Comparison of ENCODE assay signal across 15 cellular contexts in genomic region chr18:27797484-27797883, GRCh38.
DNase-seq lines count a peak whose midpoint lies in the region; ATAC-seq and TF ChIP-seq lines count a peak whose summit lies in the region.
"Had no signal": no experiment of that assay in that cellular context is flagged by ENCODE, and none has a peak within 500 bp of the region (broad histone marks: within the 10 kb centered on the region; RNA-seq: fewer than 3 reads in every experiment).

No MANE protein-coding gene starts in this region.

- H3K79me2 ChIP-seq in MM.1S (ENCODE audit: low read length) (no peaks in the 10 kb centered on the region), neural progenitor cell (ENCODE audit: low read depth) (no peaks in the 10 kb centered on the region)

- H3K9me3 ChIP-seq in MM.1S (replicated peaks; ENCODE audit: insufficient read depth, low read length), result no peaks in the 10 kb centered on the region
- no peaks in the 10 kb centered on the region for H3K9me3 ChIP-seq in neural progenitor cell (ENCODE audit: low read depth)

- no peaks in the 10 kb centered on the region for H3K9me2 ChIP-seq in MM.1S (replicated peaks; ENCODE audit: insufficient read depth, low read length)

- no peak overlapping the region for H3K9ac ChIP-seq in MM.1S (ENCODE audit: low read length)
- H3K9ac ChIP-seq in neural progenitor cell, result no peak overlapping the region

- H3K36me3 Mint-ChIP-seq in neural progenitor cell, result peaks cover 1% of the 10 kb centered on the region
- no peaks in the 10 kb centered on the region for H3K36me3 Mint-ChIP-seq in naive thymus-derived CD8-positive, alpha-beta T cell

- no peaks in the 10 kb centered on the region for H4K20me1 ChIP-seq in MM.1S (ENCODE audit: insufficient read depth, low read length)
- H4K20me1 ChIP-seq in neural progenitor cell (ENCODE audit: low read depth), result no peaks in the 10 kb centered on the region

- H3K4me3 Mint-ChIP-seq in neural progenitor cell, result no peak overlapping the region
- H3K4me3 Mint-ChIP-seq in naive thymus-derived CD8-positive, alpha-beta T cell, result no peak overlapping the region
- H3K4me3 Mint-ChIP-seq: B cell; CD4-positive, alpha-beta T cell had no signal

- no peaks in the 10 kb centered on the region for H3K27me3 Mint-ChIP-seq in neural progenitor cell (ENCODE audit: insufficient read depth, low read depth)
- H3K27me3 Mint-ChIP-seq in naive thymus-derived CD8-positive, alpha-beta T cell, result no peaks in the 10 kb centered on the region
- H3K27me3 Mint-ChIP-seq: B cell; CD4-positive, alpha-beta T cell had no signal

- DNase-seq in MM.1S, result peak; percentile 58
- DNase-seq in neural progenitor cell (ENCODE audit: low spot score), result no peak
- no peak for DNase-seq in activated CD4-positive, CD25-positive, alpha-beta regulatory T cell treated with anti-CD3 and anti-CD28 coated beads, Interleukin-2, amount 50 U/mL, for 72 hours
- DNase-seq in naive thymus-derived CD8-positive, alpha-beta T cell, result no peak
- no peak for DNase-seq in HT-29 (ENCODE audit: low spot score)
- DNase-seq: ACHN; CD4-positive, alpha-beta T cell; DMS79; NCI-H1092; NCI-H446; SIG-M5 had no signal

- H3K4me3 ChIP-seq in MM.1S (ENCODE audit: low read length) (no peak overlapping the region), neural progenitor cell (no peak overlapping the region)

- H3K4me1 Mint-ChIP-seq in neural progenitor cell, result peaks cover 4% of the 10 kb centered on the region
- no peaks in the 10 kb centered on the region for H3K4me1 Mint-ChIP-seq in naive thymus-derived CD8-positive, alpha-beta T cell
- H3K4me1 Mint-ChIP-seq: B cell had no signal

- TF ChIP-seq CTCF in MM.1S (IDR thresholded peaks at IDR 0.05; ENCODE audit: low read length) (no peak), neural progenitor cell (IDR thresholded peaks at IDR 0.05) (no peak)

- H3K27ac Mint-ChIP-seq in neural progenitor cell, result no peak overlapping the region
- H3K27ac Mint-ChIP-seq in naive thymus-derived CD8-positive, alpha-beta T cell, result no peak overlapping the region
- H3K27ac Mint-ChIP-seq: B cell; CD4-positive, alpha-beta T cell had no signal

- H3K9me3 Mint-ChIP-seq in neural progenitor cell, result no peaks in the 10 kb centered on the region
- peaks cover 0 to 13% (median 4%) of the 10 kb centered on the region in 9 donors for H3K9me3 Mint-ChIP-seq in naive thymus-derived CD8-positive, alpha-beta T cell

- H3K27ac ChIP-seq in MM.1S (ENCODE audit: low read length), result peak overlapping the region; percentile 10; the same call in 1 of the 2 replicates
- no peak overlapping the region for H3K27ac ChIP-seq in neural progenitor cell

- H3F3A ChIP-seq in MM.1S (ENCODE audit: insufficient read depth, low read length) (no peaks in the 10 kb centered on the region), neural progenitor cell (ENCODE audit: low read depth) (no peaks in the 10 kb centered on the region)

- H3K36me3 ChIP-seq in MM.1S (replicated peaks; ENCODE audit: insufficient read depth, low read length) (no peaks in the 10 kb centered on the region), neural progenitor cell (no peaks in the 10 kb centered on the region)

- ATAC-seq in GM18867 (IDR thresholded peaks at IDR 0.05; ENCODE audit: unreplicated experiment) (peak; percentile 95), GM21786 (IDR thresholded peaks at IDR 0.05; ENCODE audit: unreplicated experiment) (peak; percentile 76), HG03469 (IDR thresholded peaks at IDR 0.05; ENCODE audit: unreplicated experiment) (no peak)
- ATAC-seq in naive thymus-derived CD8-positive, alpha-beta T cell, result no peak

- H3K27me3 ChIP-seq in MM.1S (replicated peaks; ENCODE audit: insufficient read depth, low read length) (no peaks in the 10 kb centered on the region), neural progenitor cell (no peaks in the 10 kb centered on the region)

- H2AFZ ChIP-seq in MM.1S (ENCODE audit: low read length), result peak overlapping the region; percentile 33; the same call in 1 of the 2 replicates
- peak overlapping the region; percentile 78 for H2AFZ ChIP-seq in neural progenitor cell (replicated peaks)

- H3K4me1 ChIP-seq in MM.1S (ENCODE audit: low read length) (peaks cover 6% of the 10 kb centered on the region; the same call in 1 of the 2 replicates), neural progenitor cell (peaks cover 8% of the 10 kb centered on the region)

- H3K4me2 ChIP-seq in MM.1S (ENCODE audit: low read depth, low read length) (peak overlapping the region; percentile 42), neural progenitor cell (no peak overlapping the region)

- POLR2A ChIA-PET in naive thymus-derived CD8-positive, alpha-beta T cell (lab: Charles Lee), result no interaction called here

Comparison
In these comparisons a context has a peak if more than half of its experiments do, and no peak if none do; other contexts are left out.
1. ATAC-seq: peak in GM18867 (single experiment) and GM21786 (single experiment); none in HG03469 (single experiment) and naive thymus-derived CD8-positive, alpha-beta T cell (0 of 2).